Comparison of ENCODE assay signal across 8 cellular contexts in genomic region chr21:23887709-23888303, GRCh38.
A peak's percentile ranks its signal among the peaks of the same experiment; 100 is the strongest.
DNase-seq lines count a peak whose midpoint lies in the region; ATAC-seq lines count a peak whose summit lies in the region.

No MANE protein-coding gene starts in this region.

- no peaks in the 10 kb centered on the region for H3K36me3 ChIP-seq in effector memory CD4-positive, alpha-beta T cell (ENCODE audit: control insufficient read depth, insufficient read depth, low read length)

- no peaks in the 10 kb centered on the region for H3K36me3 Mint-ChIP-seq in T-helper 1 cell treated with Interleukin-12 subunit alpha and Interleukin-12 subunit beta and Interleukin-4 antibody, amounts not matched to agents 30 μg/mL and 1 μg/mL, for 36 hours (ENCODE audit: low read depth)

- no peaks in the 10 kb centered on the region for H3K27me3 ChIP-seq in effector memory CD4-positive, alpha-beta T cell (replicated peaks; ENCODE audit: control insufficient read depth, insufficient read depth, low read length, poor library complexity, severe bottlenecking)
- no peaks in the 10 kb centered on the region for H3K27me3 ChIP-seq in right cardiac atrium (ENCODE audit: control insufficient read depth, insufficient read depth)

- peaks cover 6% of the 10 kb centered on the region for H3K4me1 Mint-ChIP-seq in T-helper 1 cell treated with Interleukin-12 subunit alpha and Interleukin-12 subunit beta and Interleukin-4 antibody, amounts not matched to agents 30 μg/mL and 1 μg/mL, for 36 hours (ENCODE audit: low read depth)

- WGBS in right cardiac atrium, result 83% methylated on average over 11 of the region's 11 CpGs

- H3K27ac ChIP-seq in effector memory CD4-positive, alpha-beta T cell (ENCODE audit: insufficient read depth, low read length, poor library complexity, severe bottlenecking), result peak overlapping the region; percentile 18
- no peak overlapping the region for H3K27ac ChIP-seq in right cardiac atrium (ENCODE audit: low read length)

- peak; percentile 84 for ATAC-seq in GM18498 (IDR thresholded peaks at IDR 0.05; ENCODE audit: unreplicated experiment)
- peak; percentile 83 for ATAC-seq in HG03039 (IDR thresholded peaks at IDR 0.05; ENCODE audit: unreplicated experiment)
- no peak for ATAC-seq in right cardiac atrium
- no peak for ATAC-seq in HG02852 (IDR thresholded peaks at IDR 0.05; ENCODE audit: unreplicated experiment)

- peak overlapping the region; percentile 70 for H3K4me3 Mint-ChIP-seq in T-helper 1 cell treated with Interleukin-12 subunit alpha and Interleukin-12 subunit beta and Interleukin-4 antibody, amounts not matched to agents 30 μg/mL and 1 μg/mL, for 36 hours

- H3K27ac Mint-ChIP-seq in T-helper 1 cell treated with Interleukin-12 subunit alpha and Interleukin-12 subunit beta and Interleukin-4 antibody, amounts not matched to agents 30 μg/mL and 1 μg/mL, for 36 hours, result peak overlapping the region; percentile 27

- no peaks in the 10 kb centered on the region for H3K9me3 Mint-ChIP-seq in T-helper 1 cell treated with Interleukin-12 subunit alpha and Interleukin-12 subunit beta and Interleukin-4 antibody, amounts not matched to agents 30 μg/mL and 1 μg/mL, for 36 hours

- H3K4me3 ChIP-seq in effector memory CD4-positive, alpha-beta T cell (ENCODE audit: insufficient read depth, low read depth, low read length, poor library complexity, severe bottlenecking), result peak overlapping the region; percentile 44
- H3K4me3 ChIP-seq in right cardiac atrium (ENCODE audit: low read length), result no peak overlapping the region

- H3K9me3 ChIP-seq in effector memory CD4-positive, alpha-beta T cell (ENCODE audit: control insufficient read depth, low read length), result no peaks in the 10 kb centered on the region
- no peaks in the 10 kb centered on the region for H3K9me3 ChIP-seq in right cardiac atrium (ENCODE audit: control insufficient read depth, low read length)

- H3K27me3 Mint-ChIP-seq in T-helper 1 cell treated with Interleukin-12 subunit alpha and Interleukin-12 subunit beta and Interleukin-4 antibody, amounts not matched to agents 30 μg/mL and 1 μg/mL, for 36 hours (ENCODE audit: low read depth), result no peaks in the 10 kb centered on the region

- H3K4me1 ChIP-seq in effector memory CD4-positive, alpha-beta T cell (ENCODE audit: control insufficient read depth, insufficient read depth, low read length, poor library complexity, severe bottlenecking), result no peaks in the 10 kb centered on the region
- no peaks in the 10 kb centered on the region for H3K4me1 ChIP-seq in right cardiac atrium (ENCODE audit: control insufficient read depth, insufficient read depth, low read length)

- intact Hi-C loops in right cardiac atrium (cut with DNase I), result no loop called here

- DNase-seq in effector memory CD4-positive, alpha-beta T cell, result peak in 2 of 3 donors; percentile 1 to 6
- DNase-seq in GM03348 (ENCODE audit: low spot score) (no peak), right cardiac atrium (no peak), HCEC 1CT (no peak)

Comparison
In these comparisons a context has a peak if more than half of its experiments do, and no peak if none do; other contexts are left out.
1. ATAC-seq: peak in GM18498 (single experiment) and HG03039 (single experiment); none in right cardiac atrium (0 of 2) and HG02852 (single experiment).
2. DNase-seq: peak in effector memory CD4-positive, alpha-beta T cell (2 of 3); none in GM03348 (single experiment), right cardiac atrium (0 of 3) and HCEC 1CT (single experiment).